In the genomic region with DNA sequence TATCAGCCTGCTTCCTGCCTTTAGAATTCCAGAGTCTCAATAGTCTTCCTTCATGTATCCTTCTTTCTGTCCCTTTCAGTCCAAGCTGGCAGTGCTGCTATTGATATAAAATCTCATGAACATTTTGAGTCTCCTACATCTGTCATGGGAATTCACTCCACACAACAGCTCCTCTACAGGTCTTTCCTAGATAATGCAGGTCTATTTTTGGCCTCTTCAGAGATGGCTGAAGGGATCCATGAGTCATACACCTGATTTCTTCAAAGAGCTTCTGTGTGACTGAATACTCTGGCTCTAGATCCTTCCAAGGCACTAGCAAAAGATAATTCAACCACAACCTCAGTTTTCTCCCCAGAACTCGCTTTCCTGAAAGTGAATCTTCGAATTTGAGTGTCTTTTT, we compare ENCODE assay signal across 15 cellular contexts.
A peak's percentile ranks its signal among the peaks of the same experiment; 100 is the strongest.
DNase-seq lines count a peak whose midpoint lies in the region; ATAC-seq, FAIRE-seq and TF ChIP-seq lines count a peak whose summit lies in the region.
"Had no signal": no experiment of that assay in that cellular context is flagged by ENCODE, and none has a peak within 500 bp of the region (broad histone marks: within the 10 kb centered on the region; RNA-seq: fewer than 3 reads in every experiment).

No MANE protein-coding gene starts in this region.

- no peak overlapping the region for H2AK5ac ChIP-seq in neuronal stem cell (ENCODE audit: low read depth, low read length)

- no peak overlapping the region for H2AFZ ChIP-seq in neuronal stem cell (ENCODE audit: low read length)

- H3K4me1 Mint-ChIP-seq in Calu3 (ENCODE audit: low read depth, unreplicated experiment) (no peaks in the 10 kb centered on the region), mesothelial cell of epicardium (no peaks in the 10 kb centered on the region)
- H3K4me1 Mint-ChIP-seq: CD4-positive, CD25-positive, alpha-beta regulatory T cell had no signal

- H3K27me3 ChIP-seq in neuronal stem cell (ENCODE audit: control insufficient read depth in 3 of 3, insufficient read depth in 3 of 3, low read depth in 1 of 3, low read length in 3 of 3) = no peaks in the 10 kb centered on the region
- H3K27me3 ChIP-seq: stomach had no signal

- no CpG with 5 or more reads among the region's 2 CpGs for WGBS in neuronal stem cell (ENCODE audit: extremely low coverage in 2 of 2, insufficient read length in 2 of 2, insufficient replicate concordance in 1 of 2), 2 donors

- no peak overlapping the region for H3K27ac Mint-ChIP-seq in Calu3 (ENCODE audit: unreplicated experiment)
- no peak overlapping the region for H3K27ac Mint-ChIP-seq in mesothelial cell of epicardium
- H3K27ac Mint-ChIP-seq: CD4-positive, CD25-positive, alpha-beta regulatory T cell had no signal

- H3K36me3 Mint-ChIP-seq in Calu3 (ENCODE audit: insufficient read depth, unreplicated experiment) (no peaks in the 10 kb centered on the region), mesothelial cell of epicardium (no peaks in the 10 kb centered on the region)
- H3K36me3 Mint-ChIP-seq: CD4-positive, CD25-positive, alpha-beta regulatory T cell had no signal

- H3K18ac ChIP-seq in neuronal stem cell (ENCODE audit: low read length) = no peak overlapping the region

- no peak overlapping the region for H3K4me3 ChIP-seq in neuronal stem cell (ENCODE audit: low read length in 2 of 2)
- H3K4me3 ChIP-seq: stomach had no signal

- H3K4me1 ChIP-seq in neuronal stem cell (ENCODE audit: control insufficient read depth in 2 of 2, insufficient read depth in 1 of 2, low read depth in 1 of 2, low read length in 2 of 2) = no peaks in the 10 kb centered on the region
- H3K4me1 ChIP-seq: stomach had no signal

- H3K9me3 Mint-ChIP-seq in Calu3 (ENCODE audit: low read depth, unreplicated experiment) (peaks cover 4% of the 10 kb centered on the region), mesothelial cell of epicardium (peaks cover 37% of the 10 kb centered on the region)

- no TSS peak for BruUV-seq in Calu3 (replicated peaks; lab: Mats Ljungman, UMichigan)

- no peak overlapping the region for H3K27ac ChIP-seq in VCaP
- H3K27ac ChIP-seq in neuronal stem cell (replicated peaks; ENCODE audit: low read length) = no peak overlapping the region
- H3K27ac ChIP-seq: stomach had no signal

- no peak overlapping the region for H3K9ac ChIP-seq in neuronal stem cell (ENCODE audit: low read depth, low read length, poor library complexity)

- no peak overlapping the region for H3K23ac ChIP-seq in neuronal stem cell (ENCODE audit: low read depth, low read length, poor library complexity)

- CTCF ChIA-PET in Calu3 (lab: Charles Lee) = no interaction called here

- no peak overlapping the region for H4K8ac ChIP-seq in neuronal stem cell (ENCODE audit: low read depth, low read length)

- no peak for ATAC-seq in HG02763 (IDR thresholded peaks at IDR 0.05; ENCODE audit: unreplicated experiment)

- H3K14ac ChIP-seq in neuronal stem cell (ENCODE audit: low read length) = no peak overlapping the region

- no peak overlapping the region for H3K4ac ChIP-seq in neuronal stem cell (ENCODE audit: low read length)

- no peak overlapping the region for H2BK12ac ChIP-seq in neuronal stem cell (ENCODE audit: low read length)

- H3K27me3 Mint-ChIP-seq in Calu3 (ENCODE audit: unreplicated experiment) (no peaks in the 10 kb centered on the region), mesothelial cell of epicardium (ENCODE audit: low read depth) (no peaks in the 10 kb centered on the region)
- H3K27me3 Mint-ChIP-seq: CD4-positive, CD25-positive, alpha-beta regulatory T cell had no signal

- H3K4me3 Mint-ChIP-seq in Calu3 (ENCODE audit: low read depth, unreplicated experiment) = no peak overlapping the region
- no peak overlapping the region for H3K4me3 Mint-ChIP-seq in mesothelial cell of epicardium
- H3K4me3 Mint-ChIP-seq: CD4-positive, CD25-positive, alpha-beta regulatory T cell had no signal

- H2BK120ac ChIP-seq in neuronal stem cell (ENCODE audit: low read depth, low read length) = no peak overlapping the region

- no peak for TF ChIP-seq CTCF in Calu3 (IDR thresholded peaks at IDR 0.05; ENCODE audit: unreplicated experiment)
- 0 out of 2 replicates have a peak, but pooled peaks have one; percentile 9 for TF ChIP-seq CTCF in VCaP (conservative IDR thresholded peaks at IDR 0.05)
- TF ChIP-seq CTCF in mesothelial cell of epicardium (IDR thresholded peaks at IDR 0.05; ENCODE audit: unreplicated experiment) = no peak

- H4K91ac ChIP-seq in neuronal stem cell (ENCODE audit: low read depth, low read length, poor library complexity) = no peak overlapping the region

- no peak overlapping the region for H2BK15ac ChIP-seq in neuronal stem cell (ENCODE audit: low read length)

- peak; percentile 79 for FAIRE-seq in islet of Langerhans (lab: Jason Lieb, UNC)
- FAIRE-seq: endometrium, GM12892 had no signal

- H3K9me3 ChIP-seq in neuronal stem cell (replicated peaks in 1 of 2; ENCODE audit: control insufficient read depth in 2 of 2, insufficient read depth in 1 of 2, low read depth in 1 of 2, low read length in 2 of 2) = peaks cover 0 to 3% of the 10 kb centered on the region in 2 donors

- intact Hi-C loops in Calu3 (cut with micrococcal nuclease; ENCODE audit: unreplicated experiment) = no loop called here

- H3K36me3 ChIP-seq in neuronal stem cell (replicated peaks in 1 of 2; ENCODE audit: control insufficient read depth in 2 of 2, insufficient read depth in 2 of 2, low read length in 2 of 2) = no peaks in the 10 kb centered on the region
- H3K36me3 ChIP-seq: stomach had no signal

- H3K79me1 ChIP-seq in neuronal stem cell (ENCODE audit: low read depth, low read length) = no peaks in the 10 kb centered on the region

- H3K4me2 ChIP-seq in neuronal stem cell (ENCODE audit: insufficient read depth, low read length, poor library complexity, severe bottlenecking) = no peak overlapping the region

- no peak overlapping the region for H2BK5ac ChIP-seq in neuronal stem cell (ENCODE audit: low read length)

- DNase-seq in Calu3 (peak; percentile 6), LHCN-M2 (ENCODE audit: low read depth) (peak; percentile 43), COLO668 (lab: John Stamatoyannopoulos, UW; ENCODE audit: unreplicated experiment) (no peak), neuronal stem cell (ENCODE audit: low spot score) (no peak), mesothelial cell of epicardium (ENCODE audit: low spot score in 2 of 2, unreplicated experiment in 2 of 2) (no peak)
- DNase-seq: activated CD8-positive, alpha-beta memory T cell treated with anti-CD3 and anti-CD28 coated beads for 24 hours; amniotic stem cell; CD4-positive, CD25-positive, alpha-beta regulatory T cell; stimulated activated CD4-positive, alpha-beta T cell treated with anti-CD3 and anti-CD28 coated beads, Interleukin-2, amount 100 ng/mL, for 24 hours; stomach had no signal

Comparison
In these comparisons a context has a peak if more than half of its experiments do, and no peak if none do; other contexts are left out.
1. DNase-seq: peak in Calu3 (single experiment) and LHCN-M2 (single experiment); none in COLO668 (single experiment), neuronal stem cell (single experiment) and mesothelial cell of epicardium (0 of 2).